In genomic region chr12:91182664-91183455, GRCh38 we compare ENCODE assay signal across 10 cellular contexts. TPM values are rescaled to one million over a fixed set of nuclear protein-coding genes. Genes with fewer than 3 reads are reported as not detected.
DNase-seq lines count a peak whose midpoint lies in the region; ATAC-seq and TF ChIP-seq lines count a peak whose summit lies in the region.
"Had no signal": no experiment of that assay in that cellular context is flagged by ENCODE, and none has a peak within 500 bp of the region (broad histone marks: within the 10 kb centered on the region; RNA-seq: fewer than 3 reads in every experiment).

DCN (minus strand) TSS chr12:91182817; CDS start chr12:91178552, 4,265 bp downstream.

- peak within 1 kb of the TSS; percentile 92 for H3K14ac ChIP-seq in IMR-90 (replicated peaks; ENCODE audit: low read depth, low read length)

- H3K4ac ChIP-seq in IMR-90 (ENCODE audit: low read depth, low read length) = peak within 1 kb of the TSS; percentile 98

- H3K9ac ChIP-seq in IMR-90 (ENCODE audit: low read depth, low read length) = peak within 1 kb of the TSS; percentile 98

- H2BK120ac ChIP-seq in IMR-90 (ENCODE audit: low read depth, low read length) = peak within 1 kb of the TSS; percentile 99

- peak within 1 kb of the TSS; percentile 100 for H2BK5ac ChIP-seq in IMR-90 (ENCODE audit: low read depth, low read length, poor library complexity, severe bottlenecking)

- peak within 1 kb of the TSS; percentile 98 for H3K23ac ChIP-seq in IMR-90 (ENCODE audit: low read depth, low read length)

- TF ChIP-seq CTCF in IMR-90 (conservative IDR thresholded peaks at IDR 0.05; ENCODE audit: low read depth, low read length) (no peak), epithelial cell of proximal tubule (conservative IDR thresholded peaks at IDR 0.05; ENCODE audit: low read depth, low read length) (no peak), lower leg skin (IDR thresholded peaks at IDR 0.05) (no peak)

- peak within 1 kb of the TSS; percentile 99 for H3K56ac ChIP-seq in IMR-90 (ENCODE audit: extremely low read depth, insufficient read depth, low read length)

- H2AK9ac ChIP-seq in IMR-90 (replicated peaks; ENCODE audit: low read depth, low read length, poor library complexity) = peak within 1 kb of the TSS; percentile 6

- WGBS in IMR-90 (ENCODE audit: extremely low coverage in 2 of 2, insufficient read length in 1 of 2), 2 experiments = no CpG with 5 or more reads among the region's 4 CpGs
- 25 to 27% methylated on average over 4 of the region's 4 CpGs for WGBS in lower leg skin, 2 donors

- H3K27ac ChIP-seq in IMR-90 (ENCODE audit: insufficient read depth, low read length) = peak within 1 kb of the TSS; percentile 100

- no peaks in the 10 kb centered on the region for H3K9me1 ChIP-seq in IMR-90 (ENCODE audit: insufficient read depth, low read length)

- H3K4me2 ChIP-seq in IMR-90 (ENCODE audit: low read depth, low read length) = peak within 1 kb of the TSS; percentile 93

- CTCF ChIA-PET in IMR-90 (lab: Yijun Ruan, JAX) = interaction anchor here (1.2 kb wide), 1 partner anchor 223 kb away, joined by 4 read pairs; no protein-coding TSS in a partner anchor

- H3K27me3 ChIP-seq in IMR-90 (ENCODE audit: control insufficient read depth, insufficient read depth, low read length) = no peaks in the 10 kb centered on the region

- TF ChIP-seq RAD21 in IMR-90 (IDR thresholded peaks at IDR 0.05; ENCODE audit: low read length) = no peak

- POLR2A ChIA-PET in IMR-90 (lab: Charles Lee; ENCODE audit: unreplicated experiment) = no interaction called here

- intact Hi-C loops in IMR-90 (cut with micrococcal nuclease) (loop anchor here (1.0 to 5.0 kb wide), 3 partner anchors 32 to 133 kb away; no protein-coding TSS in a partner anchor), lower leg skin (cut with DNase I; ENCODE audit: low total_unique reads) (no loop called here)

- peak within 1 kb of the TSS; percentile 88 for H2BK15ac ChIP-seq in IMR-90 (ENCODE audit: low read depth, low read length)

- peaks cover 7% of the 10 kb centered on the region; the same call in 1 of the 2 replicates for H3K36me3 ChIP-seq in IMR-90 (ENCODE audit: control insufficient read depth, insufficient read depth, low read length)

- no peaks in the 10 kb centered on the region for H3K9me3 ChIP-seq in IMR-90 (ENCODE audit: control insufficient read depth, insufficient read depth, low read length)

- in situ Hi-C loops in IMR-90 (cut with MboI; ENCODE audit: low sequenced_read_pairs) = loop anchor here (5.0 kb wide), 1 partner anchor 144 kb away; no protein-coding TSS in a partner anchor

- H4K8ac ChIP-seq in IMR-90 (ENCODE audit: low read depth in 2 of 2, low read length in 2 of 2) = peak within 1 kb of the TSS; percentile 66 to 97

- H3K4me1 ChIP-seq in IMR-90 (ENCODE audit: control insufficient read depth, insufficient read depth, low read length) = peaks cover 10% of the 10 kb centered on the region

- no TSS peak for BruUV-seq in IMR-90 (replicated peaks; lab: Mats Ljungman, UMichigan)

- peak within 1 kb of the TSS; percentile 100 for H4K91ac ChIP-seq in IMR-90 (ENCODE audit: insufficient read depth, low read depth, low read length)

- peak within 1 kb of the TSS; percentile 98 for H2BK20ac ChIP-seq in IMR-90 (ENCODE audit: low read depth, low read length)

- peak within 1 kb of the TSS; percentile 92 for H2AK5ac ChIP-seq in IMR-90 (ENCODE audit: low read depth, low read length)

- peak; percentile 68 for ATAC-seq in IMR-90 (ENCODE audit: low read depth)
- no peak for ATAC-seq in HG03460 (IDR thresholded peaks at IDR 0.05; ENCODE audit: unreplicated experiment)
- ATAC-seq in HG02973 (IDR thresholded peaks at IDR 0.05; ENCODE audit: unreplicated experiment) = no peak

- H3K4me3 ChIP-seq in IMR-90 (ENCODE audit: insufficient read depth, low read depth, low read length) = peak within 1 kb of the TSS; percentile 94
- H3K4me3 ChIP-seq in epithelial cell of proximal tubule (ENCODE audit: low read depth, low read length) = peak within 1 kb of the TSS; percentile 43
- H3K4me3 ChIP-seq in lower leg skin (ENCODE audit: low read depth, poor library complexity, severe bottlenecking) = no peak within 1 kb of the TSS

- H3K79me1 ChIP-seq in IMR-90 (ENCODE audit: low read depth in 1 of 2, low read length in 2 of 2) = peaks cover 0 to 3% of the 10 kb centered on the region in 2 experiments; a peak in 1 of 4 replicates

- no peak for TF ChIP-seq POLR2A in IMR-90 (IDR thresholded peaks at IDR 0.05; ENCODE audit: low read depth, low read length)
- no peak for TF ChIP-seq POLR2A in lower leg skin (IDR thresholded peaks at IDR 0.05)

- dilution Hi-C loops in IMR-90 (cut with HindIII; ENCODE audit: low sequenced_read_pairs, unreplicated experiment) = no loop called here

- DNase-seq in IMR-90 (peak; percentile 81), epithelial cell of proximal tubule (ENCODE audit: low read depth) (no peak), lower leg skin (ENCODE audit: low spot score in 2 of 2) (no peak), stromal cell of bone marrow (ENCODE audit: low read depth) (peak; percentile 30), GF-D8 (lab: John Stamatoyannopoulos, UW) (no peak)
- DNase-seq in activated T-cell treated with anti-CD3 and anti-CD28 coated beads, Interleukin-2, amount 50 U/mL, for 48 hours = no peak
- DNase-seq: DND-41, NCI-H1092 had no signal

- H2AFZ ChIP-seq in IMR-90 (replicated peaks; ENCODE audit: low read length, poor library complexity) = no peak within 1 kb of the TSS

- peak within 1 kb of the TSS; percentile 100 for H4K5ac ChIP-seq in IMR-90 (ENCODE audit: low read depth, low read length)

- H3K18ac ChIP-seq in IMR-90 (ENCODE audit: low read depth, low read length) = peak within 1 kb of the TSS; percentile 100

- no peaks in the 10 kb centered on the region for H4K20me1 ChIP-seq in IMR-90 (ENCODE audit: insufficient read depth, low read length)

TF ChIP-seq in IMR-90, 13 proteins besides CTCF, POLR2A, EP300 and RAD21:
- TF ChIP-seq CEBPB (IDR thresholded peaks at IDR 0.05; ENCODE audit: low read depth, low read length) (no peak), CHD1 (IDR thresholded peaks at IDR 0.05; ENCODE audit: low read depth, low read length) (no peak), ELK1 (IDR thresholded peaks at IDR 0.05; ENCODE audit: borderline replicate concordance, low read depth, low read length) (no peak), MAZ (IDR thresholded peaks at IDR 0.05; ENCODE audit: borderline replicate concordance, low read depth, low read length) (no peak), FOS (IDR thresholded peaks at IDR 0.05; ENCODE audit: low read depth, low read length) (no peak), MXI1 (IDR thresholded peaks at IDR 0.05; ENCODE audit: borderline replicate concordance, low read depth, low read length) (no peak), RCOR1 (IDR thresholded peaks at IDR 0.05; ENCODE audit: insufficient replicate concordance, low read length) (no peak), RFX5 (IDR thresholded peaks at IDR 0.05; ENCODE audit: low read depth, low read length) (no peak), SMC3 (IDR thresholded peaks at IDR 0.05; ENCODE audit: low read depth, low read length) (no peak), BHLHE40 (IDR thresholded peaks at IDR 0.05; ENCODE audit: low read depth, low read length) (no peak), MAFK (IDR thresholded peaks at IDR 0.05; ENCODE audit: low read depth, low read length) (no peak), NFE2L2 (IDR thresholded peaks at IDR 0.05; ENCODE audit: low read depth, low read length) (no peak), USF2 (IDR thresholded peaks at IDR 0.05; ENCODE audit: low read depth, low read length) (no peak)

RNA-seq across cellular contexts. Expression of gene DCN, which starts in this region (rescaled TPM):
- total RNA-seq in IMR-90 (2012; rRNA removed) = 223 and 241 TPM in 2 replicates
- 792 and 965 TPM in 2 replicates for polyA plus RNA-seq in IMR-90 (2012; rRNA removed)
- 379 and 539 TPM in 2 replicates for polyA plus RNA-seq in IMR-90 (2012; cell fraction: cytosol; rRNA removed)
- polyA plus RNA-seq in IMR-90 (2012; cell fraction: nucleus; rRNA removed; ENCODE audit: low replicate concordance) = 63.3 and 526 TPM in 2 replicates
- total RNA-seq in epithelial cell of proximal tubule = 1.6 and 12.5 TPM in 2 replicates
- total RNA-seq in lower leg skin = 1,000 to 10,000 TPM in 1 of 4 donors, 100 to 1,000 TPM in 3; 497 to 1,618 (median 522) TPM

Comparison
In these comparisons a context has a peak if more than half of its experiments do, and no peak if none do; other contexts are left out.
1. RNA of gene DCN (total RNA-seq): 497 to 1,618 TPM in lower leg skin and 223 to 241 TPM in IMR-90; 1.6 to 12.5 TPM in epithelial cell of proximal tubule; every median in the first group is over 10 times any median in the second.
2. DNase-seq: peak in IMR-90 (single experiment) and stromal cell of bone marrow (single experiment); none in epithelial cell of proximal tubule (single experiment), lower leg skin (0 of 2), activated T-cell treated with anti-CD3 and anti-CD28 coated beads, Interleukin-2, amount 50 U/mL, for 48 hours (0 of 2) and GF-D8 (single experiment).